8 cellular contexts compared by ENCODE assay signal in genomic region chr5:160119142-160119904, GRCh38. TPM values are rescaled to one million over a fixed set of nuclear protein-coding genes. Genes with fewer than 3 reads are reported as not detected.
DNase-seq lines count a peak whose midpoint lies in the region; ATAC-seq and TF ChIP-seq lines count a peak whose summit lies in the region.

A gene with protein sequence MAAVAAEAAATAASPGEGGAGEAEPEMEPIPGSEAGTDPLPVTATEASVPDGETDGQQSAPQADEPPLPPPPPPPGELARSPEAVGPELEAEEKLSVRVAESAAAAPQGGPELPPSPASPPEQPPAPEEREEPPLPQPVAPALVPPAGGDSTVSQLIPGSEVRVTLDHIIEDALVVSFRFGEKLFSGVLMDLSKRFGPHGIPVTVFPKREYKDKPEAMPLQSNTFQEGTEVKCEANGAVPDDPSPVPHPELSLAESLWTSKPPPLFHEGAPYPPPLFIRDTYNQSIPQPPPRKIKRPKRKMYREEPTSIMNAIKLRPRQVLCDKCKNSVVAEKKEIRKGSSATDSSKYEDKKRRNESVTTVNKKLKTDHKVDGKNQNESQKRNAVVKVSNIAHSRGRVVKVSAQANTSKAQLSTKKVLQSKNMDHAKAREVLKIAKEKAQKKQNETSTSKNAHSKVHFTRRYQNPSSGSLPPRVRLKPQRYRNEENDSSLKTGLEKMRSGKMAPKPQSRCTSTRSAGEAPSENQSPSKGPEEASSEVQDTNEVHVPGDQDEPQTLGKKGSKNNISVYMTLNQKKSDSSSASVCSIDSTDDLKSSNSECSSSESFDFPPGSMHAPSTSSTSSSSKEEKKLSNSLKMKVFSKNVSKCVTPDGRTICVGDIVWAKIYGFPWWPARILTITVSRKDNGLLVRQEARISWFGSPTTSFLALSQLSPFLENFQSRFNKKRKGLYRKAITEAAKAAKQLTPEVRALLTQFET (minus strand): TSS chr5:160119450. CDS start chr5:160119388, 62 bp downstream.

- H3K36me3 ChIP-seq in SU-DHL-6 (ENCODE audit: low read length), result no peaks in the 10 kb centered on the region
- peaks cover 23% of the 10 kb centered on the region for H3K36me3 ChIP-seq in osteoblast (ENCODE audit: insufficient read depth, low read length)
- H3K36me3 ChIP-seq in thoracic aorta, result peaks cover 3% of the 10 kb centered on the region

- peak within 1 kb of the TSS; percentile 98 for H3K4me3 Mint-ChIP-seq in activated naive CD8-positive, alpha-beta T cell treated with anti-CD3 and anti-CD28 coated beads, Interleukin-2, amount 10 ng/mL, durations not matched to agents 7 days and 5 days
- peak within 1 kb of the TSS; percentile 98 for H3K4me3 Mint-ChIP-seq in glutamatergic neuron (ENCODE audit: unreplicated experiment)

- ATAC-seq in HG02678 (IDR thresholded peaks at IDR 0.05; ENCODE audit: unreplicated experiment) (peak; percentile 89), thoracic aorta (ENCODE audit: insufficient number of reproducible peaks, low FRiP score, low read depth) (peak; percentile 100)
- peak; percentile 98 for ATAC-seq in activated naive CD8-positive, alpha-beta T cell treated with anti-CD3 and anti-CD28 coated beads, Interleukin-2, amount 10 ng/mL, durations not matched to agents 7 days and 5 days (ENCODE audit: low read depth)

- peaks cover 7% of the 10 kb centered on the region for H3K36me3 Mint-ChIP-seq in activated naive CD8-positive, alpha-beta T cell treated with anti-CD3 and anti-CD28 coated beads, Interleukin-2, amount 10 ng/mL, durations not matched to agents 7 days and 5 days
- H3K36me3 Mint-ChIP-seq in glutamatergic neuron (ENCODE audit: unreplicated experiment), result no peaks in the 10 kb centered on the region

- peak; percentile 8 for TF ChIP-seq CTCF in GM12865 (IDR thresholded peaks at IDR 0.05; ENCODE audit: insufficient read depth, low read depth, low read length, missing control alignments)
- no peak for TF ChIP-seq CTCF in SU-DHL-6 (IDR thresholded peaks at IDR 0.05; ENCODE audit: insufficient read depth, low read length, poor library complexity, severe bottlenecking)
- no peak for TF ChIP-seq CTCF in glutamatergic neuron (IDR thresholded peaks at IDR 0.05; ENCODE audit: partially characterized antibody, unreplicated experiment)
- TF ChIP-seq CTCF in osteoblast (IDR thresholded peaks at IDR 0.05; ENCODE audit: extremely low read depth, low read depth, low read length), result no peak
- TF ChIP-seq CTCF in thoracic aorta (IDR thresholded peaks at IDR 0.05), result peak; percentile 25

- POLR2A ChIA-PET in activated naive CD8-positive, alpha-beta T cell treated with anti-CD3 and anti-CD28 coated beads, Interleukin-2, amount 10 ng/mL, durations not matched to agents 7 days and 5 days (lab: Charles Lee), result interaction anchor here (0.8 to 1.2 kb wide), 5 partner anchors 10 to 300 kb away, joined by 3 to 5 read pairs (median 3); partner anchors contain the start of genes SLU7 and TTC1

- H3F3A ChIP-seq in SU-DHL-6 (ENCODE audit: insufficient read depth), result peaks cover 5% of the 10 kb centered on the region; the same call in 1 of the 2 replicates

- H3K27me3 ChIP-seq in SU-DHL-6 (ENCODE audit: low read length), result no peaks in the 10 kb centered on the region
- no peaks in the 10 kb centered on the region for H3K27me3 ChIP-seq in osteoblast (ENCODE audit: insufficient read depth, low read length)
- H3K27me3 ChIP-seq in thoracic aorta (replicated peaks; ENCODE audit: insufficient read depth), result no peaks in the 10 kb centered on the region

- peaks cover 2% of the 10 kb centered on the region for H3K9me3 Mint-ChIP-seq in activated naive CD8-positive, alpha-beta T cell treated with anti-CD3 and anti-CD28 coated beads, Interleukin-2, amount 10 ng/mL, durations not matched to agents 7 days and 5 days
- peaks cover 10% of the 10 kb centered on the region for H3K9me3 Mint-ChIP-seq in glutamatergic neuron (ENCODE audit: unreplicated experiment)

- H4K20me1 ChIP-seq in SU-DHL-6 (ENCODE audit: low read depth, low read length) (no peaks in the 10 kb centered on the region), osteoblast (ENCODE audit: insufficient read depth, low read length) (peaks cover 7% of the 10 kb centered on the region)

- peaks cover 5% of the 10 kb centered on the region for H3K4me1 ChIP-seq in osteoblast (ENCODE audit: insufficient read depth, low read length)
- peaks cover 11 to 21% of the 10 kb centered on the region in 2 donors for H3K4me1 ChIP-seq in thoracic aorta (ENCODE audit: control insufficient read depth in 1 of 2, low read depth in 2 of 2)

- H3K27ac ChIP-seq in SU-DHL-6 (ENCODE audit: low read depth, low read length), result peak within 1 kb of the TSS; percentile 77
- peak within 1 kb of the TSS; percentile 82 for H3K27ac ChIP-seq in osteoblast (ENCODE audit: low read depth, low read length)
- peak within 1 kb of the TSS; percentile 92 to 94 for H3K27ac ChIP-seq in thoracic aorta

- H3K9me3 ChIP-seq in SU-DHL-6 (ENCODE audit: insufficient read depth, low read length) (no peaks in the 10 kb centered on the region), osteoblast (ENCODE audit: low read depth, low read length) (no peaks in the 10 kb centered on the region), thoracic aorta (no peaks in the 10 kb centered on the region)

- peak within 1 kb of the TSS; percentile 95 for H3K9ac ChIP-seq in SU-DHL-6 (ENCODE audit: low read length)

- peak within 1 kb of the TSS; percentile 91 for H2AFZ ChIP-seq in SU-DHL-6 (ENCODE audit: low read depth, low read length, severe bottlenecking)
- H2AFZ ChIP-seq in osteoblast (ENCODE audit: low read length), result peak within 1 kb of the TSS; percentile 88

- no peaks in the 10 kb centered on the region for H3K9me2 ChIP-seq in SU-DHL-6 (replicated peaks; ENCODE audit: insufficient read depth, low read length)

- peak within 1 kb of the TSS; percentile 99 for H3K27ac Mint-ChIP-seq in activated naive CD8-positive, alpha-beta T cell treated with anti-CD3 and anti-CD28 coated beads, Interleukin-2, amount 10 ng/mL, durations not matched to agents 7 days and 5 days
- H3K27ac Mint-ChIP-seq in glutamatergic neuron (ENCODE audit: unreplicated experiment), result peak within 1 kb of the TSS; percentile 96

- H3K4me2 ChIP-seq in SU-DHL-6 (ENCODE audit: low read depth, low read length, poor library complexity, severe bottlenecking), result peak within 1 kb of the TSS; percentile 66
- H3K4me2 ChIP-seq in osteoblast (ENCODE audit: insufficient read depth, low read length), result peak within 1 kb of the TSS; percentile 89

- H3K79me2 ChIP-seq in SU-DHL-6 (ENCODE audit: insufficient read depth, low read length) (peaks cover 14% of the 10 kb centered on the region; the same call in 1 of the 2 replicates), osteoblast (ENCODE audit: insufficient read depth, low read length) (peaks cover 38% of the 10 kb centered on the region)

- peaks cover 18% of the 10 kb centered on the region for H3K4me1 Mint-ChIP-seq in activated naive CD8-positive, alpha-beta T cell treated with anti-CD3 and anti-CD28 coated beads, Interleukin-2, amount 10 ng/mL, durations not matched to agents 7 days and 5 days
- H3K4me1 Mint-ChIP-seq in glutamatergic neuron (ENCODE audit: low read depth, unreplicated experiment), result peaks cover 7% of the 10 kb centered on the region

- no peaks in the 10 kb centered on the region for H3K27me3 Mint-ChIP-seq in activated naive CD8-positive, alpha-beta T cell treated with anti-CD3 and anti-CD28 coated beads, Interleukin-2, amount 10 ng/mL, durations not matched to agents 7 days and 5 days
- H3K27me3 Mint-ChIP-seq in glutamatergic neuron (ENCODE audit: unreplicated experiment), result peaks cover 7% of the 10 kb centered on the region

- DNase-seq in GM12865 (ENCODE audit: low read depth) (peak; percentile 100), NCI-H128 (lab: John Stamatoyannopoulos, UW; ENCODE audit: unreplicated experiment) (peak; percentile 97), glutamatergic neuron (peak; percentile 95), osteoblast (ENCODE audit: insufficient read length, low spot score, missing footprints) (peak; percentile 99), thoracic aorta (ENCODE audit: low spot score) (peak; percentile 99)
- DNase-seq in activated naive CD8-positive, alpha-beta T cell treated with anti-CD3 and anti-CD28 coated beads, Interleukin-2, amount 10 ng/mL, durations not matched to agents 7 days and 5 days, result peak; percentile 86

- H3K4me3 ChIP-seq in GM12865 (ENCODE audit: low read depth, low read length) (peak within 1 kb of the TSS; percentile 95), SU-DHL-6 (ENCODE audit: insufficient read depth, low read length, poor library complexity, severe bottlenecking) (peak within 1 kb of the TSS; percentile 98), osteoblast (ENCODE audit: insufficient read depth, low read length) (peak within 1 kb of the TSS; percentile 92), thoracic aorta (peak within 1 kb of the TSS; percentile 77)

RNA-seq across cellular contexts. Expression of the gene that starts here (rescaled TPM):
- total RNA-seq in activated naive CD8-positive, alpha-beta T cell treated with anti-CD3 and anti-CD28 coated beads, Interleukin-2, amount 10 ng/mL, durations not matched to agents 7 days and 5 days, result 10 to 100 TPM; 26.2 to 27.8 TPM
- total RNA-seq in glutamatergic neuron (ENCODE audit: unreplicated experiment) (75.7 TPM), osteoblast (23.6 and 26.8 TPM in 2 replicates), thoracic aorta (10 to 100 TPM; 41.7 to 46.2 TPM)

Comparison
In these comparisons a context has a peak if more than half of its experiments do, and no peak if none do; other contexts are left out.
1. Peak in every context shown above with its lines: DNase-seq, ATAC-seq, H3K4me3 ChIP-seq and H3K27ac ChIP-seq.
2. CTCF ChIP-seq: peak in GM12865 (single experiment) and thoracic aorta (single experiment); none in SU-DHL-6 (single experiment), glutamatergic neuron (single experiment) and osteoblast (single experiment).